Comparison of ENCODE assay signal across 8 cellular contexts in genomic region chr1:26335774-26336476, GRCh38. TPM values are rescaled to one million over a fixed set of nuclear protein-coding genes. Genes with fewer than 3 reads are reported as not detected.
DNase-seq lines count a peak whose midpoint lies in the region; ATAC-seq, FAIRE-seq and TF ChIP-seq lines count a peak whose summit lies in the region.

No MANE protein-coding gene starts in this region.

- H3K4me1 Mint-ChIP-seq in astrocyte (ENCODE audit: low read depth, unreplicated experiment) = peaks cover 6% of the 10 kb centered on the region

- H3K79me2 ChIP-seq in astrocyte (ENCODE audit: insufficient read depth, low read length) = no peaks in the 10 kb centered on the region

- no peaks in the 10 kb centered on the region for H4K20me1 ChIP-seq in astrocyte (ENCODE audit: insufficient read depth, low read length)

- H3K4me1 ChIP-seq in astrocyte (ENCODE audit: insufficient read depth, low read length) (peaks cover 18% of the 10 kb centered on the region), urinary bladder (ENCODE audit: insufficient read depth) (no peaks in the 10 kb centered on the region)

- peak overlapping the region; percentile 72 for H3K9ac ChIP-seq in astrocyte (ENCODE audit: low read length)

- no peak for TF ChIP-seq POLR2A in lower leg skin (IDR thresholded peaks at IDR 0.05)
- TF ChIP-seq POLR2A in GM12891 (IDR thresholded peaks at IDR 0.05; ENCODE audit: low read depth, low read length) = no peak

- H3K27me3 ChIP-seq in astrocyte (ENCODE audit: insufficient read depth, low read length) = peaks cover 5% of the 10 kb centered on the region

- H3K4me2 ChIP-seq in astrocyte (ENCODE audit: low read length) = peak overlapping the region; percentile 96

- H3K27ac ChIP-seq in astrocyte (ENCODE audit: low read depth, low read length) = no peak overlapping the region
- H3K27ac ChIP-seq in urinary bladder (ENCODE audit: low read depth) = no peak overlapping the region

- H3K9me3 ChIP-seq in astrocyte (ENCODE audit: insufficient read depth, low read depth, low read length) = no peaks in the 10 kb centered on the region

- peaks cover 5% of the 10 kb centered on the region for H3K27me3 Mint-ChIP-seq in astrocyte (ENCODE audit: low read depth, unreplicated experiment)

- peak overlapping the region; percentile 88 for H3K4me3 Mint-ChIP-seq in astrocyte (ENCODE audit: unreplicated experiment)

- peak; percentile 70 for ATAC-seq in HG03108 (IDR thresholded peaks at IDR 0.05; ENCODE audit: unreplicated experiment)

- H3K36me3 Mint-ChIP-seq in astrocyte (ENCODE audit: low read depth, unreplicated experiment) = no peaks in the 10 kb centered on the region

- DNase-seq in AG09309 (ENCODE audit: low read depth) = no peak
- DNase-seq in astrocyte (ENCODE audit: low read depth) = no peak
- no peak for DNase-seq in lower leg skin (ENCODE audit: low spot score in 2 of 2)
- DNase-seq in GM12891 (ENCODE audit: insufficient read length, low spot score) = no peak
- DNase-seq in islet precursor cell = no peak
- no peak for DNase-seq in T1000 (lab: John Stamatoyannopoulos, UW)

- H3K4me3 ChIP-seq in AG09309 (ENCODE audit: control insufficient read depth, low read depth, low read length) (peak overlapping the region; percentile 34), astrocyte (ENCODE audit: insufficient read depth, low read depth, low read length) (peak overlapping the region; percentile 70), lower leg skin (ENCODE audit: low read depth, poor library complexity, severe bottlenecking) (peak overlapping the region; percentile 35), urinary bladder (ENCODE audit: low read depth, low read length) (peak overlapping the region; percentile 41)

- intact Hi-C loops in lower leg skin (cut with DNase I; ENCODE audit: low total_unique reads) = no loop called here

- H3K27ac Mint-ChIP-seq in astrocyte (ENCODE audit: unreplicated experiment) = no peak overlapping the region

- no peaks in the 10 kb centered on the region for H3K9me3 Mint-ChIP-seq in astrocyte (ENCODE audit: unreplicated experiment)

- H3K36me3 ChIP-seq in astrocyte (ENCODE audit: insufficient read depth, low read length) (no peaks in the 10 kb centered on the region), urinary bladder (ENCODE audit: insufficient read depth) (no peaks in the 10 kb centered on the region)

- FAIRE-seq in astrocyte (lab: Jason Lieb, UNC) = no peak
- FAIRE-seq in GM12891 (lab: Jason Lieb, UNC) = no peak

- whole genome bisulfite sequencing in lower leg skin, 2 donors = 4% methylated on average over 34 to 41 of the region's 41 CpGs
- 2% methylated on average over 41 of the region's 41 CpGs for WGBS in urinary bladder

- TF ChIP-seq CTCF in AG09309 (IDR thresholded peaks at IDR 0.05; ENCODE audit: control insufficient read depth, insufficient read depth, low read depth, low read length, missing control alignments) = no peak
- TF ChIP-seq CTCF in astrocyte (IDR thresholded peaks at IDR 0.05; ENCODE audit: insufficient read depth, low read depth, low read length) = no peak
- no peak for TF ChIP-seq CTCF in lower leg skin (IDR thresholded peaks at IDR 0.05)

- H2AFZ ChIP-seq in astrocyte (ENCODE audit: low read depth, low read length) = peak overlapping the region; percentile 92

TF ChIP-seq in GM12891, 5 proteins besides CTCF, POLR2A, EP300 and RAD21:
- TF ChIP-seq POLR2AphosphoS5 (IDR thresholded peaks at IDR 0.05; ENCODE audit: low read depth, low read length) = no peak
- no peak for TF ChIP-seq PAX5 (IDR thresholded peaks at IDR 0.05; ENCODE audit: insufficient read depth, low read length, severe bottlenecking)
- no peak for TF ChIP-seq TAF1 (IDR thresholded peaks at IDR 0.05; ENCODE audit: low read depth, low read length)
- no peak for TF ChIP-seq POU2F2 (IDR thresholded peaks at IDR 0.05; ENCODE audit: low read depth, low read length)
- TF ChIP-seq SPI1 (IDR thresholded peaks at IDR 0.05; ENCODE audit: low read depth, low read length) = no peak

RNA-seq across cellular contexts. Expression of gene CRYBG2, which starts 18.0 kb away (rescaled TPM):
- 1.8 and 5.3 TPM in 2 replicates for total RNA-seq in astrocyte
- 100 to 1,000 TPM in 1 of 4 donors, 10 to 100 TPM in 3; 52.3 to 104 (median 56.9) TPM for total RNA-seq in lower leg skin
- total RNA-seq in urinary bladder = 1.5 TPM
- polyA plus RNA-seq in urinary bladder = 3.3 TPM
- 0.21 TPM for polyA plus RNA-seq in GM12891 (2012; ENCODE audit: low read depth, missing spikeins)

RNA-seq across cellular contexts. Expression of gene CD52, which starts 18.2 kb away (rescaled TPM):
- total RNA-seq in astrocyte (1.9 TPM in 1 of 2 replicates, not detected in the other), lower leg skin (1 to 10 TPM in 3 of 4 donors, not detected in 1; 2.0 to 6.1 (median 3.5) TPM), urinary bladder (3.3 TPM)
- 17.0 TPM for polyA plus RNA-seq in urinary bladder
- polyA plus RNA-seq in GM12891 (2012; ENCODE audit: low read depth, missing spikeins) = 874 TPM

RNA-seq across cellular contexts. Expression of gene UBXN11, which starts 29.5 kb away (rescaled TPM):
- total RNA-seq in astrocyte (12.8 and 13.7 TPM in 2 replicates), lower leg skin (1 to 10 TPM; 5.1 to 9.6 (median 5.8) TPM), urinary bladder (3.5 TPM)
- polyA plus RNA-seq in urinary bladder = 12.2 TPM
- 12.8 TPM for polyA plus RNA-seq in GM12891 (2012; ENCODE audit: low read depth, missing spikeins)

RNA-seq across cellular contexts. Expression of gene ZNF683, which starts 36.6 kb away (rescaled TPM):
- total RNA-seq in astrocyte = not detected in 2 replicates
- total RNA-seq in lower leg skin = not detected
- not detected for total RNA-seq in urinary bladder
- polyA plus RNA-seq in urinary bladder = 0.19 TPM
- not detected for polyA plus RNA-seq in GM12891 (2012; ENCODE audit: low read depth, missing spikeins)

RNA-seq across cellular contexts. Expression of gene SH3BGRL3, which starts 56.0 kb away (rescaled TPM):
- total RNA-seq in astrocyte = 301 and 324 TPM in 2 replicates
- total RNA-seq in lower leg skin = 10 to 100 TPM; 74.8 to 97.1 (median 78.3) TPM
- total RNA-seq in urinary bladder = 12.3 TPM
- 123 TPM for polyA plus RNA-seq in urinary bladder
- polyA plus RNA-seq in GM12891 (2012; ENCODE audit: low read depth, missing spikeins) = 92.2 TPM
